Comparison of ENCODE assay signal across 1 cellular context in the genomic region with DNA sequence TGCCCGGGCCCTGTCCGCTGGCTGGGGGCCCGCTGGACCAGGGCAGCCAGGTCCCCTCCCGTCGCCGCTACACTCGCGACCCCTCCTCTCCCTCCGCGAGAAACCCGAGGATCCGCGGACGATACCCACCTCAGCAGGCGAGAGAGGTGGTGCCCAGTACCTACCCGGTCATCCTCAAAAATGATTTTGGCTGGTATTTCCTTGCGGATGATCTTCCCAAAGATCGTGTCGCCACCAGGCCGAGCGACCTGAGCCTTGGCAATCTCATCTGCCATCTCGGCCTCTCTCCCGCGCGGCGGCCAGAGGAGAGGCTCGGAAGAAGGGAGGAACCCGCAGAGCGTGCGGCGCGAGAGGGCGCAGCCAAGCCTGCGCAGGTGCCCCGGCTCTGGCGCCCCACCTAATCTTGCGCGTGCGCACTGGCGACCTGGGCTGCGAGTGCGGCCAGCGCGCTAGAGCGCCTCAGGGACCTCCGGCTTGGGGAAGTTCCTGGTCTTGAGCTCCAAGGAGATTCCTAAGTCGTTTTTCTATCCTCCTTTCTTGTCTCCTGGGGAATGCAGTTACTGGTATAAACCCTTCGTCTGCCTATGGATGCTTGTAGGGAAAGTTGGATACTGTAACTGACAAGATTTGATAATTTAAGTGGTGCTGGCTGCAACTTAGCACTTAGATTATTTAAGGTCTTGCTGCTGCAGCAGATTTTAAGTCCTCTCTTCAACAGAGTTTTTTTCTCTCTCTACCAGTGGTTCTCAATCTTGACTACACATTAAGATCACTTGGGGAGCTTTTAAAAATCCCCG.
TF ChIP-seq lines count a peak whose summit lies in the region.

HINT1 (minus strand) TSS at position 326 of the 797 bp plus-strand sequence; CDS start at position 275, 51 bp downstream.

TF ChIP-seq in HepG2, 621 proteins besides CTCF, POLR2A, EP300 and RAD21 (continued from another document):
- no peak for TF ChIP-seq FOXP4 (CRISPR knock-in tag; IDR thresholded peaks at IDR 0.05)
- no peak for TF ChIP-seq ZNF780A (CRISPR knock-in tag; IDR thresholded peaks at IDR 0.05)
- no peak for TF ChIP-seq MIER2 (CRISPR knock-in tag; IDR thresholded peaks at IDR 0.05)
- 0 out of 2 replicates have a peak, but pooled peaks have one; percentile 83 for TF ChIP-seq ZSCAN30 (CRISPR knock-in tag; IDR thresholded peaks at IDR 0.05)
- TF ChIP-seq ZKSCAN5 (CRISPR knock-in tag; IDR thresholded peaks at IDR 0.05), result 0 out of 2 replicates have a peak, but pooled peaks have one; percentile 34
- TF ChIP-seq SIX1 (CRISPR knock-in tag; IDR thresholded peaks at IDR 0.05; ENCODE audit: borderline replicate concordance), result no peak; the same call in 1 of the 2 replicates
- peak; percentile 71 for TF ChIP-seq NRL (CRISPR knock-in tag; IDR thresholded peaks at IDR 0.05; ENCODE audit: borderline replicate concordance)
- 0 out of 2 replicates have a peak, but pooled peaks have one; percentile 19 for TF ChIP-seq ZNF263 (CRISPR knock-in tag; IDR thresholded peaks at IDR 0.05)
- no peak for TF ChIP-seq ZNF260 (CRISPR knock-in tag; IDR thresholded peaks at IDR 0.05; ENCODE audit: borderline replicate concordance, low read depth)
- TF ChIP-seq, protein P1, sequence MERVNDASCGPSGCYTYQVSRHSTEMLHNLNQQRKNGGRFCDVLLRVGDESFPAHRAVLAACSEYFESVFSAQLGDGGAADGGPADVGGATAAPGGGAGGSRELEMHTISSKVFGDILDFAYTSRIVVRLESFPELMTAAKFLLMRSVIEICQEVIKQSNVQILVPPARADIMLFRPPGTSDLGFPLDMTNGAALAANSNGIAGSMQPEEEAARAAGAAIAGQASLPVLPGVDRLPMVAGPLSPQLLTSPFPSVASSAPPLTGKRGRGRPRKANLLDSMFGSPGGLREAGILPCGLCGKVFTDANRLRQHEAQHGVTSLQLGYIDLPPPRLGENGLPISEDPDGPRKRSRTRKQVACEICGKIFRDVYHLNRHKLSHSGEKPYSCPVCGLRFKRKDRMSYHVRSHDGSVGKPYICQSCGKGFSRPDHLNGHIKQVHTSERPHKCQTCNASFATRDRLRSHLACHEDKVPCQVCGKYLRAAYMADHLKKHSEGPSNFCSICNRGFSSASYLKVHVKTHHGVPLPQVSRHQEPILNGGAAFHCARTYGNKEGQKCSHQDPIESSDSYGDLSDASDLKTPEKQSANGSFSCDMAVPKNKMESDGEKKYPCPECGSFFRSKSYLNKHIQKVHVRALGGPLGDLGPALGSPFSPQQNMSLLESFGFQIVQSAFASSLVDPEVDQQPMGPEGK (CRISPR knock-in tag; IDR thresholded peaks at IDR 0.05), result 0 out of 2 replicates have a peak, but pooled peaks have one; percentile 36
- no peak for TF ChIP-seq ZNF451 (CRISPR knock-in tag; IDR thresholded peaks at IDR 0.05)
- TF ChIP-seq ZNF501 (CRISPR knock-in tag; IDR thresholded peaks at IDR 0.05), result peak; percentile 51; the same call in 1 of the 2 replicates
- TF ChIP-seq, protein P2, sequence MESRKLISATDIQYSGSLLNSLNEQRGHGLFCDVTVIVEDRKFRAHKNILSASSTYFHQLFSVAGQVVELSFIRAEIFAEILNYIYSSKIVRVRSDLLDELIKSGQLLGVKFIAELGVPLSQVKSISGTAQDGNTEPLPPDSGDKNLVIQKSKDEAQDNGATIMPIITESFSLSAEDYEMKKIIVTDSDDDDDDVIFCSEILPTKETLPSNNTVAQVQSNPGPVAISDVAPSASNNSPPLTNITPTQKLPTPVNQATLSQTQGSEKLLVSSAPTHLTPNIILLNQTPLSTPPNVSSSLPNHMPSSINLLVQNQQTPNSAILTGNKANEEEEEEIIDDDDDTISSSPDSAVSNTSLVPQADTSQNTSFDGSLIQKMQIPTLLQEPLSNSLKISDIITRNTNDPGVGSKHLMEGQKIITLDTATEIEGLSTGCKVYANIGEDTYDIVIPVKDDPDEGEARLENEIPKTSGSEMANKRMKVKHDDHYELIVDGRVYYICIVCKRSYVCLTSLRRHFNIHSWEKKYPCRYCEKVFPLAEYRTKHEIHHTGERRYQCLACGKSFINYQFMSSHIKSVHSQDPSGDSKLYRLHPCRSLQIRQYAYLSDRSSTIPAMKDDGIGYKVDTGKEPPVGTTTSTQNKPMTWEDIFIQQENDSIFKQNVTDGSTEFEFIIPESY (CRISPR knock-in tag; IDR thresholded peaks at IDR 0.05), result no peak
- TF ChIP-seq, protein P3, sequence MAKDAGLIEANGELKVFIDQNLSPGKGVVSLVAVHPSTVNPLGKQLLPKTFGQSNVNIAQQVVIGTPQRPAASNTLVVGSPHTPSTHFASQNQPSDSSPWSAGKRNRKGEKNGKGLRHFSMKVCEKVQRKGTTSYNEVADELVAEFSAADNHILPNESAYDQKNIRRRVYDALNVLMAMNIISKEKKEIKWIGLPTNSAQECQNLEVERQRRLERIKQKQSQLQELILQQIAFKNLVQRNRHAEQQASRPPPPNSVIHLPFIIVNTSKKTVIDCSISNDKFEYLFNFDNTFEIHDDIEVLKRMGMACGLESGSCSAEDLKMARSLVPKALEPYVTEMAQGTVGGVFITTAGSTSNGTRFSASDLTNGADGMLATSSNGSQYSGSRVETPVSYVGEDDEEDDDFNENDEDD (CRISPR knock-in tag; IDR thresholded peaks at IDR 0.05; ENCODE audit: borderline replicate concordance), result peak; percentile 54; the same call in 1 of the 2 replicates
- no peak for TF ChIP-seq PRDM10 (CRISPR knock-in tag; IDR thresholded peaks at IDR 0.05; ENCODE audit: low read depth)
- TF ChIP-seq ZBTB2 (CRISPR knock-in tag; IDR thresholded peaks at IDR 0.05; ENCODE audit: low read depth), result no peak
